In the genomic region with DNA sequence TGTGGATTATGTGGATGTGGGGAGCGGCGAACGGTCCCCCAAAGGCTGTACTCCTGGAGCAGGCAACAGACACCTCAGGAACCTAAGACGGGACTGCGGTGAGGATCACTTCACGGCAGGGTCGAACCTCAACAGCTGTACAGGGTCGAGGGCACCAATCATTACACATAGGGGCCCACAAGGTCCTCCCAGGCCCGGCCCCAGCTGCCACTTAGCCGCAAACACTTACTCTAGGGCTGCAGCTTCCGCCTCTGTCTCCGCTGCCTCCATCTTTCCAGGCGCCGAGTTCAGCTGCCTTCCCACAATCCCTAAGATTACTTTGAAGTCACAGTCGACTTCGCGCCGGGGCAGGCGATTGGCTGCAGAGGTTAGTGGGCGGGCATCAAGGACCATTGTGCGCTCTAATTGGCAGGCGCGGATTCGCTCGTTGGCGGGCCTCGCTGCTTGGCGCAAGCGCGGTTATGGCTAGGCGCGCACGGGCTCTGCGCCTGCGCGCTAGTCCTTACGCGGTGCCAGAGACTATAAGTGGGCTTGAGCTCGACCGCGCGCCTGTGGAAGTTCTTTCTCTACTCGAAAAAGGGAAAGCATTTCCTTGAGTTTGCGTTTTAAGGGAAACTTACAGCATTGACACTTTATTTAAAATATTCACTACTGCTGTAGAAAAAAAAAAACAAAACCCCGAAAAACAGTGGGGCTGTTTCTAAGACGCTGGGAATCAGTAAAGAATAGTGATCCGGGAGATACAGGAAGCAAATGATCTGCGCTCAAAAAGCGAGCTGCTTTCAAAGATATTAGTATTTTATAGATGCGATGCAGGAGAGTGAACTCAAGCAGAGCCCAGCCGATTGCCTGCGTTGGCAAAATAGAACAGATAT, we compare ENCODE assay signal across 8 cellular contexts. TPM values are rescaled to one million over a fixed set of nuclear protein-coding genes. Genes with fewer than 3 reads are reported as not detected.
DNase-seq lines count a peak whose midpoint lies in the region; ATAC-seq and TF ChIP-seq lines count a peak whose summit lies in the region.

TSS of gene ZWINT (minus strand) at position 293 of the 875 bp plus-strand sequence. CDS start at position 270, 23 bp downstream.

- peak within 1 kb of the TSS; percentile 37 for H3K27ac Mint-ChIP-seq in activated B cell treated with CpG ODN at 0.5 μM for 24 hours

- no peaks in the 10 kb centered on the region for H3K27me3 ChIP-seq in spleen (replicated peaks in 1 of 7)

- H3K4me1 Mint-ChIP-seq in activated B cell treated with CpG ODN at 0.5 μM for 24 hours: peaks cover 15% of the 10 kb centered on the region

- DNase-seq in AG09319 (ENCODE audit: extremely low read depth, low read depth) (peak; percentile 92), NCI-H345 (lab: John Stamatoyannopoulos, UW) (peak; percentile 95), activated B cell treated with CpG ODN at 0.5 μM for 24 hours (peak; percentile 86), caudate nucleus (lab: John Stamatoyannopoulos, UW) (peak; percentile 48 to 98 (median 92)), inferior parietal cortex (ENCODE audit: extremely low spot score) (peak; percentile 97), spleen (peak; percentile 97)

- no peak within 1 kb of the TSS for H3K27ac ChIP-seq in caudate nucleus (ENCODE audit: low read depth, low read length)
- H3K27ac ChIP-seq in spleen: peak within 1 kb of the TSS in 7 of 8 donors; percentile 24 to 71 (median 55)

- peak within 1 kb of the TSS; percentile 48 to 89 (median 64) for H3K4me3 ChIP-seq in spleen

- H3K36me3 ChIP-seq in spleen: peaks cover 0 to 20% (median 0%) of the 10 kb centered on the region in 6 donors

- H3K27me3 Mint-ChIP-seq in activated B cell treated with CpG ODN at 0.5 μM for 24 hours: no peaks in the 10 kb centered on the region

- 0 to 1% (median 1%) methylated on average over 32 to 52 of the region's 52 CpGs for WGBS in spleen, 5 donors

- H3K9me3 ChIP-seq in spleen: no peaks in the 10 kb centered on the region

- intact Hi-C loops in activated B cell treated with CpG ODN at 0.5 μM for 24 hours (cut with micrococcal nuclease): loop anchor here (10.0 kb wide), 1 partner anchor 274 kb away; no protein-coding TSS in a partner anchor
- intact Hi-C loops in spleen (cut with DNase I; ENCODE audit: low total_unique reads): no loop called here

- TF ChIP-seq CTCF in AG09319 (IDR thresholded peaks at IDR 0.05; ENCODE audit: low read depth, low read length): no peak
- TF ChIP-seq CTCF in activated B cell treated with CpG ODN at 0.5 μM for 24 hours (IDR thresholded peaks at IDR 0.05): no peak
- no peak for TF ChIP-seq CTCF in spleen (IDR thresholded peaks at IDR 0.05 in 8 of 11, conservative IDR thresholded peaks at IDR 0.05 in 3 of 11)

- H3K9me3 Mint-ChIP-seq in activated B cell treated with CpG ODN at 0.5 μM for 24 hours: no peaks in the 10 kb centered on the region

- H3K4me3 Mint-ChIP-seq in activated B cell treated with CpG ODN at 0.5 μM for 24 hours: peak within 1 kb of the TSS; percentile 95

- CTCF ChIA-PET in activated B cell treated with CpG ODN at 0.5 μM for 24 hours (lab: Charles Lee): no interaction called here

- ATAC-seq in GM19025 (IDR thresholded peaks at IDR 0.05; ENCODE audit: low read depth, unreplicated experiment) (peak; percentile 99), HG03280 (IDR thresholded peaks at IDR 0.05; ENCODE audit: unreplicated experiment) (peak; percentile 99), activated B cell treated with CpG ODN at 0.5 μM for 24 hours (ENCODE audit: low read depth) (peak; percentile 98)

- POLR2A ChIA-PET in activated B cell treated with CpG ODN at 0.5 μM for 24 hours (lab: Charles Lee): interaction anchor here (0.6 kb wide), 1 partner anchor 558 kb away, joined by 3 read pairs; no protein-coding TSS in a partner anchor

- peaks cover 0 to 22% (median 15%) of the 10 kb centered on the region in 6 donors for H3K4me1 ChIP-seq in spleen

- TF ChIP-seq POLR2A in spleen (IDR thresholded peaks at IDR 0.05): no peak

- H3K36me3 Mint-ChIP-seq in activated B cell treated with CpG ODN at 0.5 μM for 24 hours (ENCODE audit: low read depth): peaks cover 5% of the 10 kb centered on the region

RNA-seq across cellular contexts. Expression of gene ZWINT, which starts in this region (rescaled TPM):
- total RNA-seq in activated B cell treated with CpG ODN at 0.5 μM for 24 hours (5.0 and 6.6 TPM in 2 replicates), spleen (10 to 100 TPM in 1 of 7 donors, 1 to 10 TPM in 6; 3.0 to 11.9 (median 6.5) TPM)
- 10 to 100 TPM in 2 of 3 donors, 1 to 10 TPM in 1; 5.7 to 12.2 (median 12.1) TPM for polyA plus RNA-seq in spleen
